24 cellular contexts compared by ENCODE assay signal in the genomic region with DNA sequence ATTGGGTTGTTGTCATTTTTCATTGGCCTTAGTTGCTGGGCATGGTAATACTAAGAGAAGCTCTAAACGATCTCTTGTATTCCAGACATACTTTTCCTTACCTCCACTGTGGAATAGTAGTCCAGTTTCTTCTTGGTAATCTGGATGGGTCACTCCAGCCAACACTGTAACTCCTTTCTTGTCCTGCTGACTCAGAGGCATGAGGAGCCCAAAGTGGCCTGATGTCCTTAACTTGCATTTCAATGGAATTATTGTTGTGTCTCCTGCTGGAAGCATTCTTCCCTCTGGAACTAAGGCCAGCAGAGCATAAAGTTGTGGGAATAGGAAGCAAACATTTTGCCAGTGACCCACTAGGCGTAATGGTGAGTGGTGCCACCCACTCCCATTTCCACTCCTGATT. TPM values are rescaled to one million over a fixed set of nuclear protein-coding genes. Genes with fewer than 3 reads are reported as not detected.
A peak's percentile ranks its signal among the peaks of the same experiment; 100 is the strongest.
DNase-seq lines count a peak whose midpoint lies in the region; ATAC-seq and TF ChIP-seq lines count a peak whose summit lies in the region.
"Had no signal": no experiment of that assay in that cellular context is flagged by ENCODE, and none has a peak within 500 bp of the region (broad histone marks: within the 10 kb centered on the region; RNA-seq: fewer than 3 reads in every experiment).

No MANE protein-coding gene starts in this region.

- H3K27me3 ChIP-seq in GM23338 (ENCODE audit: insufficient read depth), result no peaks in the 10 kb centered on the region
- H3K27me3 ChIP-seq: SJCRH30 had no signal

- in situ Hi-C loops in SK-MEL-5 (cut with HindIII; ENCODE audit: low pct_unique_long_range_greater_than_20kb, low sequenced_read_pairs), result no loop called here

- H2AFZ ChIP-seq in GM23338, result no peak overlapping the region

- ATAC-seq in GM23338 (no peak), GM19467 (IDR thresholded peaks at IDR 0.05; ENCODE audit: unreplicated experiment) (no peak)
- ATAC-seq: naive thymus-derived CD8-positive, alpha-beta T cell; Panc1; stimulated activated effector memory CD8-positive, alpha-beta T cell treated with anti-CD3 and anti-CD28 coated beads, Interleukin-12 subunit alpha, Interleukin-12 subunit beta, amount 100 ng/mL, for 72 hours had no signal

- no peak overlapping the region for H3K4me3 ChIP-seq in GM23338
- no peak overlapping the region for H3K4me3 ChIP-seq in fibroblast of mammary gland (ENCODE audit: control insufficient read depth, low read depth, low read length)
- H3K4me3 ChIP-seq: prostate gland, SJCRH30 had no signal

- no peak overlapping the region for H3K27ac ChIP-seq in GM23338 (ENCODE audit: low read depth)
- H3K27ac ChIP-seq: C4-2B, KMS-11, prostate gland, SJCRH30, VCaP had no signal

- H3K36me3 Mint-ChIP-seq in GM23338 (ENCODE audit: low read depth), result 0 out of 3 replicates have a peak, but pooled peaks cover 3% of the 10 kb centered on the region
- H3K36me3 Mint-ChIP-seq: stimulated activated effector memory CD8-positive, alpha-beta T cell treated with anti-CD3 and anti-CD28 coated beads, Interleukin-12 subunit alpha, Interleukin-12 subunit beta, amount 100 ng/mL, for 72 hours had no signal

- H3K4me3 Mint-ChIP-seq in GM23338, result 0 out of 3 replicates have a peak overlapping the region, but pooled peaks have one; percentile 22
- H3K4me3 Mint-ChIP-seq: activated naive CD4-positive, alpha-beta T cell treated with anti-CD3 and anti-CD28 coated beads, Interleukin-2, amount 50 U/mL, for 24 hours; naive thymus-derived CD8-positive, alpha-beta T cell; stimulated activated effector memory CD8-positive, alpha-beta T cell treated with anti-CD3 and anti-CD28 coated beads, Interleukin-12 subunit alpha, Interleukin-12 subunit beta, amount 100 ng/mL, for 72 hours had no signal

- H3K9me2 ChIP-seq in GM23338 (ENCODE audit: insufficient read depth), result peaks cover 32% of the 10 kb centered on the region

- DNase-seq in GM23338 (ENCODE audit: low spot score) (no peak), SK-MEL-5 (ENCODE audit: low read depth, low spot score) (peak; percentile 96), fibroblast of mammary gland (ENCODE audit: low read depth) (peak; percentile 14), pons (ENCODE audit: low spot score) (peak; percentile 34), NCI-H446 treated with DMSO at 0.1 percent for 48 hours (lab: John Stamatoyannopoulos, UW) (no peak)
- no peak for DNase-seq in stimulated activated CD4-positive, alpha-beta T cell treated with anti-CD3 and anti-CD28 coated beads, Interleukin-2, amount 100 ng/mL, for 48 hours
- DNase-seq: activated CD4-positive, alpha-beta T cell treated with anti-CD3 and anti-CD28 coated beads for 4 hours; activated T-cell treated with anti-CD3 and anti-CD28 coated beads for 4 hours; effector CD4-positive, alpha-beta T cell; GOT3; midbrain; naive thymus-derived CD8-positive, alpha-beta T cell; NCI-H1930; NCI-H526 treated with DMSO at 0.1 percent for 48 hours; SJCRH30; T-helper 9 cell had no signal

- peaks cover 48% of the 10 kb centered on the region for H3K79me2 ChIP-seq in GM23338 (replicated peaks; ENCODE audit: insufficient read depth)

- H3K4me1 ChIP-seq in GM23338 (ENCODE audit: insufficient read depth), result peaks cover 16% of the 10 kb centered on the region
- H3K4me1 ChIP-seq: prostate gland, SJCRH30 had no signal

- H3K9me3 Mint-ChIP-seq in GM23338, result no peaks in the 10 kb centered on the region
- H3K9me3 Mint-ChIP-seq: activated naive CD4-positive, alpha-beta T cell treated with anti-CD3 and anti-CD28 coated beads, Interleukin-2, amount 50 U/mL, for 24 hours; stimulated activated effector memory CD8-positive, alpha-beta T cell treated with anti-CD3 and anti-CD28 coated beads, Interleukin-12 subunit alpha, Interleukin-12 subunit beta, amount 100 ng/mL, for 72 hours had no signal

- peaks cover 8% of the 10 kb centered on the region for H3K4me1 Mint-ChIP-seq in GM23338

- TF ChIP-seq CTCF in GM23338 (conservative IDR thresholded peaks at IDR 0.05; ENCODE audit: low read depth in 2 of 2), result no peak
- TF ChIP-seq CTCF in fibroblast of mammary gland (conservative IDR thresholded peaks at IDR 0.05; ENCODE audit: control insufficient read depth, insufficient read depth, low read depth, low read length), result no peak

- peak overlapping the region; percentile 75 for H3K27ac Mint-ChIP-seq in GM23338
- H3K27ac Mint-ChIP-seq: activated naive CD4-positive, alpha-beta T cell treated with anti-CD3 and anti-CD28 coated beads, Interleukin-2, amount 50 U/mL, for 24 hours; naive thymus-derived CD8-positive, alpha-beta T cell; stimulated activated effector memory CD8-positive, alpha-beta T cell treated with anti-CD3 and anti-CD28 coated beads, Interleukin-12 subunit alpha, Interleukin-12 subunit beta, amount 100 ng/mL, for 72 hours had no signal

- H3K36me3 ChIP-seq in GM23338 (ENCODE audit: insufficient read depth), result no peaks in the 10 kb centered on the region
- H3K36me3 ChIP-seq: prostate gland, SJCRH30 had no signal

- peaks cover 4% of the 10 kb centered on the region; the same call in 1 of the 2 replicates for H4K20me1 ChIP-seq in GM23338 (replicated peaks; ENCODE audit: insufficient read depth)

- H3F3A ChIP-seq in GM23338 (replicated peaks; ENCODE audit: low read depth), result no peaks in the 10 kb centered on the region

- peak overlapping the region; percentile 69 for H3K4me2 ChIP-seq in GM23338
- H3K4me2 ChIP-seq: KMS-11 had no signal

- H3K27me3 Mint-ChIP-seq in GM23338 (ENCODE audit: insufficient read depth, low read depth, poor library complexity), result peaks cover 3% of the 10 kb centered on the region
- H3K27me3 Mint-ChIP-seq: activated naive CD4-positive, alpha-beta T cell treated with anti-CD3 and anti-CD28 coated beads, Interleukin-2, amount 50 U/mL, for 24 hours; naive thymus-derived CD8-positive, alpha-beta T cell had no signal

TF ChIP-seq in GM23338, 12 proteins besides CTCF, POLR2A, EP300 and RAD21 (continues in another document):
- TF ChIP-seq ZNF331 (CRISPR knock-in tag; IDR thresholded peaks at IDR 0.05; ENCODE audit: low read depth) (no peak), NANOG (IDR thresholded peaks at IDR 0.05; ENCODE audit: borderline replicate concordance) (no peak), REST (IDR thresholded peaks at IDR 0.05; ENCODE audit: unreplicated experiment) (no peak)

RNA-seq across cellular contexts. Expression of gene DAAM1, which starts 33.1 kb away (rescaled TPM):
- total RNA-seq in GM23338 (2014; rRNA removed; shearing (Covaris generic)), result 36.3 and 51.1 TPM in 2 replicates
- polyA plus RNA-seq in GM23338 (2016; fragmentation: Nextera tagmentation; extraction: Ambion mirVana), result 28.4 and 42.1 TPM in 2 replicates
- total RNA-seq in SK-MEL-5 (2014; rRNA removed; shearing (Covaris generic)), result 23.5 and 26.0 TPM in 2 replicates
- 23.7 and 43.9 TPM in 2 replicates for polyA plus RNA-seq in SK-MEL-5 (2015; cell fraction: cytosol; rRNA removed)
- 36.6 and 60.8 TPM in 2 replicates for polyA plus RNA-seq in SK-MEL-5 (2015; cell fraction: nucleus; rRNA removed)

Comparison
In these comparisons a context has a peak if more than half of its experiments do, and no peak if none do; other contexts are left out.
1. DNase-seq: peak in SK-MEL-5 (single experiment), fibroblast of mammary gland (single experiment) and pons (single experiment); none in GM23338 (single experiment), stimulated activated CD4-positive, alpha-beta T cell treated with anti-CD3 and anti-CD28 coated beads, Interleukin-2, amount 100 ng/mL, for 48 hours (0 of 2) and NCI-H446 treated with DMSO at 0.1 percent for 48 hours (single experiment).